Comparison of ENCODE assay signal across 14 cellular contexts in the genomic region with DNA sequence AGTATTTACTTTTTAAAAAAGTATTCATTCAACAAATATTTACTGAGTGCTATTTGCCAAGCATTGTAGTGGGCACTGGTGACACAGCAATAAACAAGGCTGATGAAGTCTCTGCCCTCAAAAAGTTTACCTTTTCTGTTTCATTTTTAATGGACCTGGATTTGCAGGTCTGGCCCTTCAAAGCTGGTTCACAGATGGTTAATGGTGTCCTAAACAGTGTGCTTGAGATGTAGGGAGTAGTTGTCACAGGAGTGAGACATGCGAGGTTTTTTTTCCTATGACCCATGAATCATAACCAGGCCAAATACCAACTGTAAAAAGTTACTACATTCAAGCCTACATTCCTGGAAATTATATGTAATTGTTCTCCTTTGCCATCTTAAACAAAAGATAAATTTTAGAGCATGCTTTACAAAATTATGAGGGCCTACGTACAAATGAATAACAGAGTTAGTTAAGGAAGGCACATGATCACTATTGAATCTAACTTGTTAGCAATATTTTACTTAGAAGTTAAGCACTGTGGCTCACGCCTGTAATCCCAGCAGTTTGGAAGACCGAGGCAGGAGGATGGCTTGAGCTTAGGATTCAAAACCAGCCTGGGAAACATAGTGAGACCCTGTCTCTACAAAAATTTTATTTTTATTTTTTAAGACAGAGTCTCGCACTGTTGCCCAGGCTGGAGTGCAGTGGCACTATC.
DNase-seq lines count a peak whose midpoint lies in the region; ATAC-seq and TF ChIP-seq lines count a peak whose summit lies in the region.
"Had no signal": no experiment of that assay in that cellular context is flagged by ENCODE, and none has a peak within 500 bp of the region (broad histone marks: within the 10 kb centered on the region; RNA-seq: fewer than 3 reads in every experiment).

No MANE protein-coding gene starts in this region.

- in situ Hi-C loops in Caki2 (cut with HindIII; ENCODE audit: low pct_unique_long_range_greater_than_20kb, low sequenced_read_pairs), result no loop called here

- DNase-seq in Caki2 (ENCODE audit: low read depth), result peak; percentile 55
- DNase-seq in NCI-H226, result peak; percentile 12
- peak; percentile 32 for DNase-seq in epidermal melanocyte (ENCODE audit: insufficient read length, low spot score)
- no peak for DNase-seq in osteoblast (ENCODE audit: insufficient read length, low spot score, missing footprints)
- no peak for DNase-seq in right cardiac atrium
- DNase-seq in KG1 (lab: John Stamatoyannopoulos, UW), result no peak
- DNase-seq in SJCRH30, result no peak
- DNase-seq: activated T-cell treated with anti-CD3 and anti-CD28 coated beads for 4 hours, heart left ventricle, NCI-H187, RPMI8226 had no signal

- no peak overlapping the region for H3K4me3 ChIP-seq in osteoblast (ENCODE audit: insufficient read depth, low read length)
- no peak overlapping the region for H3K4me3 ChIP-seq in right cardiac atrium (ENCODE audit: low read length)
- H3K4me3 ChIP-seq in SJCRH30, result no peak overlapping the region
- H3K4me3 ChIP-seq: cardiac muscle cell, heart left ventricle, right atrium auricular region had no signal

- peaks cover 3% of the 10 kb centered on the region for H4K20me1 ChIP-seq in osteoblast (ENCODE audit: insufficient read depth, low read length)

- H3K79me2 ChIP-seq in osteoblast (ENCODE audit: insufficient read depth, low read length), result no peaks in the 10 kb centered on the region

- H3K4me2 ChIP-seq in osteoblast (ENCODE audit: insufficient read depth, low read length), result peak overlapping the region; percentile 48

- 84% methylated on average over 5 of the region's 5 CpGs for WGBS in right cardiac atrium

- no peak for ATAC-seq in right cardiac atrium
- ATAC-seq in GM21825 (IDR thresholded peaks at IDR 0.05; ENCODE audit: unreplicated experiment), result no peak

- H3K27me3 ChIP-seq in osteoblast (ENCODE audit: insufficient read depth, low read length) (no peaks in the 10 kb centered on the region), right cardiac atrium (ENCODE audit: control insufficient read depth, insufficient read depth) (no peaks in the 10 kb centered on the region), SJCRH30 (no peaks in the 10 kb centered on the region)
- H3K27me3 ChIP-seq: cardiac muscle cell, heart left ventricle, right atrium auricular region had no signal

- H2AFZ ChIP-seq in osteoblast (ENCODE audit: low read length), result no peak overlapping the region

- H3K36me3 ChIP-seq in osteoblast (ENCODE audit: insufficient read depth, low read length) (no peaks in the 10 kb centered on the region), SJCRH30 (no peaks in the 10 kb centered on the region)
- H3K36me3 ChIP-seq: cardiac muscle cell, right atrium auricular region had no signal

- H3K9me3 ChIP-seq in osteoblast (ENCODE audit: low read depth, low read length) (no peaks in the 10 kb centered on the region), right cardiac atrium (ENCODE audit: control insufficient read depth, low read length) (no peaks in the 10 kb centered on the region), SJCRH30 (replicated peaks) (no peaks in the 10 kb centered on the region; the same call in 1 of the 2 replicates)

- H3K27ac ChIP-seq in osteoblast (ENCODE audit: low read depth, low read length) (peak overlapping the region; percentile 34), right cardiac atrium (ENCODE audit: low read length) (no peak overlapping the region), SJCRH30 (no peak overlapping the region)
- H3K27ac ChIP-seq: cardiac muscle cell, heart left ventricle, right atrium auricular region had no signal

- H3K4me1 ChIP-seq in osteoblast (ENCODE audit: insufficient read depth, low read length), result peaks cover 9% of the 10 kb centered on the region
- no peaks in the 10 kb centered on the region for H3K4me1 ChIP-seq in right cardiac atrium (ENCODE audit: control insufficient read depth, insufficient read depth, low read length)
- H3K4me1 ChIP-seq in SJCRH30, result no peaks in the 10 kb centered on the region
- H3K4me1 ChIP-seq: heart left ventricle, right atrium auricular region had no signal

- TF ChIP-seq CTCF in osteoblast (IDR thresholded peaks at IDR 0.05; ENCODE audit: extremely low read depth, low read depth, low read length), result no peak

- intact Hi-C loops in right cardiac atrium (cut with DNase I), result no loop called here

Comparison
In these comparisons a context has a peak if more than half of its experiments do, and no peak if none do; other contexts are left out.
1. DNase-seq: peak in Caki2 (single experiment), NCI-H226 (single experiment) and epidermal melanocyte (single experiment); none in osteoblast (single experiment), right cardiac atrium (0 of 3), KG1 (single experiment) and SJCRH30 (0 of 2).